Comparison of ENCODE assay signal across 8 cellular contexts in the genomic region with DNA sequence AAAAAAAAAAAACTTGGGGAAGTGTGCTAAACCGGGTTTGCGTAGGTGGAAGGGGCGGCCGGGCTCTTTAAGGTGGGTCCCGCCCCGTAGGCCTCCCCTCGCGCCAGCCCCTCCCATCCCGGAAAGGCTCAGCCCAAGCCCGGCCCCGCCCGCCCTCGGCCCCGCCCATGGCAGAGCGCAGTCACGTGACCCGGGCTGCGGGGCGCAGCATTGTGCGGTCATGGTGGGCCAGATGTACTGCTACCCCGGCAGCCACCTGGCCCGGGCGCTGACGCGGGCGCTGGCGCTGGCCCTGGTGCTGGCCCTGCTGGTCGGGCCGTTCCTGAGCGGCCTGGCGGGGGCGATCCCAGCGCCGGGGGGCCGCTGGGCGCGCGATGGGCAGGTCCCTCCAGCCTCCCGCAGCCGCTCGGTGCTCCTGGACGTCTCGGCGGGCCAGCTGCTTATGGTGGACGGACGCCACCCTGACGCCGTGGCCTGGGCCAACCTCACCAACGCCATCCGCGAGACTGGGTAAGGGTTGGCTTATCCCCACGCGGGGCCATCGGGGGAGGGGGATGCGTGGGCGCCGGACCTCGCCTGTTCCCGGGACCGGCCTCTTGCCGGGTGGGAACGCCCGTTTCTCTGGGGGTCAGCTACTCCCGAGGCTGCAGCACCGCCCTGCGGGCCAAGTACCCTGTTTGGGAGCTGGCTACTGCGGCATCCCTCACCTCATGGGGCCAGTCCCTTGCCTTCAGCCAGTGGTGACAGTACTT. TPM values are rescaled to one million over a fixed set of nuclear protein-coding genes. Genes with fewer than 3 reads are reported as not detected.
DNase-seq lines count a peak whose midpoint lies in the region; ATAC-seq and TF ChIP-seq lines count a peak whose summit lies in the region.

A gene with protein sequence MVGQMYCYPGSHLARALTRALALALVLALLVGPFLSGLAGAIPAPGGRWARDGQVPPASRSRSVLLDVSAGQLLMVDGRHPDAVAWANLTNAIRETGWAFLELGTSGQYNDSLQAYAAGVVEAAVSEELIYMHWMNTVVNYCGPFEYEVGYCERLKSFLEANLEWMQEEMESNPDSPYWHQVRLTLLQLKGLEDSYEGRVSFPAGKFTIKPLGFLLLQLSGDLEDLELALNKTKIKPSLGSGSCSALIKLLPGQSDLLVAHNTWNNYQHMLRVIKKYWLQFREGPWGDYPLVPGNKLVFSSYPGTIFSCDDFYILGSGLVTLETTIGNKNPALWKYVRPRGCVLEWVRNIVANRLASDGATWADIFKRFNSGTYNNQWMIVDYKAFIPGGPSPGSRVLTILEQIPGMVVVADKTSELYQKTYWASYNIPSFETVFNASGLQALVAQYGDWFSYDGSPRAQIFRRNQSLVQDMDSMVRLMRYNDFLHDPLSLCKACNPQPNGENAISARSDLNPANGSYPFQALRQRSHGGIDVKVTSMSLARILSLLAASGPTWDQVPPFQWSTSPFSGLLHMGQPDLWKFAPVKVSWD (plus strand): TSS at position 207 of the 752 bp plus-strand sequence. CDS start 14 bp downstream, at position 221.

- peak in 1 of 2 experiments; percentile 29; a peak in 2 of 4 replicates for TF ChIP-seq CTCF in GM23338 (conservative IDR thresholded peaks at IDR 0.05; ENCODE audit: low read depth in 2 of 2)
- no peak for TF ChIP-seq CTCF in nephron (IDR thresholded peaks at IDR 0.05; ENCODE audit: unreplicated experiment in 3 of 3)

- H3K4me1 ChIP-seq in GM23338 (ENCODE audit: insufficient read depth) = peaks cover 9% of the 10 kb centered on the region

- H3K27me3 Mint-ChIP-seq in GM23338 (ENCODE audit: insufficient read depth, low read depth, poor library complexity) = peaks cover 9% of the 10 kb centered on the region
- H3K27me3 Mint-ChIP-seq in nephron (ENCODE audit: low read depth) = peaks cover 4% of the 10 kb centered on the region

- H3K4me3 Mint-ChIP-seq in GM23338 = peak within 1 kb of the TSS; percentile 82
- peak within 1 kb of the TSS; percentile 86 to 88 (median 87) for H3K4me3 Mint-ChIP-seq in nephron

- H2AFZ ChIP-seq in GM23338 = peak within 1 kb of the TSS; percentile 92

- H3K4me1 Mint-ChIP-seq in GM23338 (peaks cover 17% of the 10 kb centered on the region), nephron (peaks cover 8% of the 10 kb centered on the region)

- peaks cover 4% of the 10 kb centered on the region for H3K79me2 ChIP-seq in GM23338 (replicated peaks; ENCODE audit: insufficient read depth)

- H3K27ac ChIP-seq in GM23338 (ENCODE audit: low read depth) = no peak within 1 kb of the TSS

- peak within 1 kb of the TSS; percentile 89; the same call in 1 of the 2 replicates for H3K27ac Mint-ChIP-seq in GM23338
- H3K27ac Mint-ChIP-seq in nephron = peak within 1 kb of the TSS; percentile 4 to 76 (median 66)

- H3K4me3 ChIP-seq in GM23338 = peak within 1 kb of the TSS; percentile 89

- peak; percentile 97 for ATAC-seq in GM23338
- peak; percentile 98 for ATAC-seq in stimulated activated naive CD8-positive, alpha-beta T cell treated with anti-CD3 and anti-CD28 coated beads, Interleukin-15, Interleukin-2, amounts not matched to agents 100 U/mL and 50 U/mL, for 24 hours

- no peaks in the 10 kb centered on the region; the same call in 1 of the 2 replicates for H4K20me1 ChIP-seq in GM23338 (replicated peaks; ENCODE audit: insufficient read depth)

- H3K36me3 ChIP-seq in GM23338 (ENCODE audit: insufficient read depth) = no peaks in the 10 kb centered on the region

- no peaks in the 10 kb centered on the region for H3K9me2 ChIP-seq in GM23338 (ENCODE audit: insufficient read depth)

- TF ChIP-seq POLR2A in Raji (IDR thresholded peaks at IDR 0.05; ENCODE audit: insufficient read depth, low read depth, low read length) = peak; percentile 68

- no peaks in the 10 kb centered on the region for H3F3A ChIP-seq in GM23338 (replicated peaks; ENCODE audit: low read depth)

- no peaks in the 10 kb centered on the region for H3K27me3 ChIP-seq in GM23338 (ENCODE audit: insufficient read depth)

- H3K9me3 Mint-ChIP-seq in GM23338 = no peaks in the 10 kb centered on the region
- H3K9me3 Mint-ChIP-seq in nephron = no peaks in the 10 kb centered on the region

- peak within 1 kb of the TSS; percentile 93 for H3K4me2 ChIP-seq in GM23338

- peak; percentile 93 for DNase-seq in EH (ENCODE audit: low read depth)
- peak; percentile 97 for DNase-seq in GM23338 (ENCODE audit: low spot score)
- DNase-seq in LHCN-M2 (ENCODE audit: low read depth) = peak; percentile 89
- DNase-seq in activated T-helper 9 cell treated with anti-CD3 and anti-CD28 coated beads, Interleukin-2, amount 50 U/mL, for 16 hours (ENCODE audit: low read depth) = peak; percentile 92
- peak; percentile 86 for DNase-seq in fibroblast of peridontal ligament (ENCODE audit: extremely low read depth)
- peak; percentile 95 for DNase-seq in stimulated activated naive CD8-positive, alpha-beta T cell treated with anti-CD3 and anti-CD28 coated beads, Interleukin-15, Interleukin-2, amounts not matched to agents 100 U/mL and 50 U/mL, for 24 hours

- H3K36me3 Mint-ChIP-seq in GM23338 (ENCODE audit: low read depth) = peaks cover 3% of the 10 kb centered on the region; the same call in 1 of the 3 replicates
- peaks cover 5% of the 10 kb centered on the region for H3K36me3 Mint-ChIP-seq in nephron (ENCODE audit: low read depth)

TF ChIP-seq in GM23338, 12 proteins besides CTCF, POLR2A, EP300 and RAD21:
- peak; percentile 71 for TF ChIP-seq POLR2AphosphoS5 (IDR thresholded peaks at IDR 0.05; ENCODE audit: low read depth)
- peak; percentile 74 for TF ChIP-seq REST (IDR thresholded peaks at IDR 0.05; ENCODE audit: unreplicated experiment)
- TF ChIP-seq CREB1 (CRISPR knock-in tag; IDR thresholded peaks at IDR 0.05; ENCODE audit: low read depth) = peak; percentile 90
- no peak for TF ChIP-seq JUNB (IDR thresholded peaks at IDR 0.05; ENCODE audit: unreplicated experiment)
TF ChIP-seq in GM23338: peak in this region for 3.

RNA-seq across cellular contexts. Expression of the gene that starts here (rescaled TPM):
- 37.0 and 37.1 TPM in 2 replicates for total RNA-seq in GM23338 (2014; rRNA removed; shearing (Covaris generic))
- polyA plus RNA-seq in GM23338 (2016; fragmentation: Nextera tagmentation; extraction: Ambion mirVana) = 10.2 and 10.4 TPM in 2 replicates
- 21.7 and 32.0 TPM in 2 replicates for total RNA-seq in LHCN-M2 (2014; rRNA removed)
- polyA plus RNA-seq in LHCN-M2 (2012) = 37.1 TPM
